In the genomic region with DNA sequence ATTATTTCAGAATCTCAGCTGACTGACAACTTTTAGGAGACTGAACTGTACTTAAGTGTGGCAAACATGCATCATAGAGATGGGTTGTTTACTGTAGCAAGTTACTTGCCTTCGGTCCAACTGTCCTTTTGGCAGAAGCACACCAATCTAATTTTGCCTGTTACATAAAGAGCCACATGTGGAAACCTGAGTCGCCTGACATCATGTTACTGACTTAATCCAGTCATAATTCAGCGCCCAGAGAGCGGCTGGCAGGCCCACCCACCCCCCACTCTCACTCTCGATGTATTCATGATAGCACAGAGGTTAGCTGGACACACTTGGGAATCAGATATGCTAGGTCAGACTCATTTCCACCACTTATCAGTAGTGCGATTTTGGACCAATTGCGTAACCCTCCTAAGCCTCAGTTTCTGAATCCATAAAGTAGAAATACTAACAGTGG, we compare ENCODE assay signal across 14 cellular contexts. TPM values are rescaled to one million over a fixed set of nuclear protein-coding genes. Genes with fewer than 3 reads are reported as not detected.
DNase-seq lines count a peak whose midpoint lies in the region; ATAC-seq and TF ChIP-seq lines count a peak whose summit lies in the region.
"Had no signal": no experiment of that assay in that cellular context is flagged by ENCODE, and none has a peak within 500 bp of the region (broad histone marks: within the 10 kb centered on the region; RNA-seq: fewer than 3 reads in every experiment).

No MANE protein-coding gene starts in this region.

- peaks cover 23% of the 10 kb centered on the region for H3F3A ChIP-seq in SK-N-SH (replicated peaks; ENCODE audit: insufficient read depth)

- TF ChIP-seq CTCF in SK-N-SH (IDR thresholded peaks at IDR 0.05) = no peak
- no peak for TF ChIP-seq CTCF in right atrium auricular region (IDR thresholded peaks at IDR 0.05)
- TF ChIP-seq CTCF in tibial nerve (IDR thresholded peaks at IDR 0.05) = no peak
- TF ChIP-seq CTCF in RWPE1 (conservative IDR thresholded peaks at IDR 0.05; ENCODE audit: low read depth) = no peak

- H3K36me3 ChIP-seq in SK-N-SH (replicated peaks in 1 of 2; ENCODE audit: control insufficient read depth in 1 of 2, insufficient read depth in 2 of 2, low read length in 1 of 2) (no peaks in the 10 kb centered on the region), right atrium auricular region (no peaks in the 10 kb centered on the region), tibial nerve (no peaks in the 10 kb centered on the region)
- H3K36me3 ChIP-seq: lower lobe of right lung had no signal

- no peak for TF ChIP-seq RAD21 in SK-N-SH (IDR thresholded peaks at IDR 0.05; ENCODE audit: low read length)

- H3K27ac ChIP-seq in SK-N-SH (ENCODE audit: low read depth in 2 of 2, low read length in 1 of 2) (no peak overlapping the region), right atrium auricular region (peak overlapping the region; percentile 68 to 69), tibial nerve (peak overlapping the region in 3 of 4 donors; percentile 47 to 76 (median 67)), RWPE1 (no peak overlapping the region)
- H3K27ac ChIP-seq: epithelial cell of prostate, lower lobe of right lung, skin epidermis had no signal

- H3K4me1 ChIP-seq in SK-N-SH (ENCODE audit: control insufficient read depth in 1 of 2, insufficient read depth in 2 of 2, low read depth in 1 of 2, low read length in 1 of 2) (peaks cover 0 to 17% of the 10 kb centered on the region in 2 experiments; a peak in 3 of 4 replicates), right atrium auricular region (peaks cover 0 to 5% of the 10 kb centered on the region in 2 donors), tibial nerve (peaks cover 0 to 60% (median 17%) of the 10 kb centered on the region in 4 donors)

- H3K27me3 ChIP-seq in SK-N-SH (ENCODE audit: insufficient read depth) = peaks cover 34% of the 10 kb centered on the region; the same call in 1 of the 2 replicates
- no peaks in the 10 kb centered on the region for H3K27me3 ChIP-seq in right atrium auricular region
- no peaks in the 10 kb centered on the region for H3K27me3 ChIP-seq in tibial nerve

- H3K4me3 ChIP-seq in SK-N-SH (ENCODE audit: low read depth in 2 of 2, low read length in 1 of 2) (no peak overlapping the region), right atrium auricular region (no peak overlapping the region), tibial nerve (no peak overlapping the region)
- H3K4me3 ChIP-seq: lower lobe of right lung, skin epidermis had no signal

- no peak for TF ChIP-seq POLR2A in tibial nerve (IDR thresholded peaks at IDR 0.05)

- no peak overlapping the region for H3K9ac ChIP-seq in SK-N-SH

- TF ChIP-seq EP300 in SK-N-SH (IDR thresholded peaks at IDR 0.05; ENCODE audit: borderline replicate concordance in 1 of 2, low read depth in 1 of 2, low read length in 1 of 2) (0 out of 4 replicates have a peak, but pooled peaks of 1 of the 2 experiments have one; percentile 16), tibial nerve (IDR thresholded peaks at IDR 0.05) (peak in 1 of 2 donors; percentile 37)

- H3K79me2 ChIP-seq in SK-N-SH (ENCODE audit: insufficient read depth) = no peaks in the 10 kb centered on the region

- no peak overlapping the region for H3K4me2 ChIP-seq in SK-N-SH

- peak; percentile 18 for DNase-seq in NCI-H2196 (lab: John Stamatoyannopoulos, UW; ENCODE audit: unreplicated experiment)
- DNase-seq in NCI-H2196 treated with DMSO at 0.1 percent for 48 hours (lab: John Stamatoyannopoulos, UW; ENCODE audit: unreplicated experiment) = no peak
- peak; percentile 23 for DNase-seq in SK-N-SH
- peak; percentile 62 for DNase-seq in right atrium auricular region (ENCODE audit: low spot score)
- peak in 1 of 2 donors; percentile 50 for DNase-seq in tibial nerve (ENCODE audit: low spot score in 2 of 2)
- no peak for DNase-seq in RWPE1 (ENCODE audit: low spot score)
- DNase-seq in DMS53 treated with DMSO at 0.1 percent for 48 hours (lab: John Stamatoyannopoulos, UW; ENCODE audit: unreplicated experiment) = no peak
- DNase-seq: activated naive CD8-positive, alpha-beta T cell treated with anti-CD3 and anti-CD28 coated beads for 36 hours; Karpas-422; lower lobe of right lung had no signal

- POLR2A ChIA-PET in SK-N-SH (lab: Yijun Ruan, JAX) (no interaction called here), RWPE1 (lab: Yijun Ruan, JAX; ENCODE audit: low non-redundant PET) (no interaction called here)

- no peaks in the 10 kb centered on the region for H3K9me2 ChIP-seq in SK-N-SH

- CTCF ChIA-PET in SK-N-SH (lab: Yijun Ruan, JAX) = interaction anchor here (0.7 to 14.8 kb wide), 3 partner anchors 22 to 216 kb away, joined by 3 to 192 read pairs (median 4); no protein-coding TSS in a partner anchor
- CTCF ChIA-PET in RWPE1 (lab: Yijun Ruan, JAX) = interaction anchor here (0.6 kb wide), 1 partner anchor 132 kb away, joined by 3 read pairs; no protein-coding TSS in a partner anchor

- no peak overlapping the region for H2AFZ ChIP-seq in SK-N-SH (ENCODE audit: low read depth)

- ATAC-seq in GM18907 (IDR thresholded peaks at IDR 0.05; ENCODE audit: unreplicated experiment) = no peak
- ATAC-seq: activated CD4-positive, CD25-positive, alpha-beta regulatory T cell treated with anti-CD3 and anti-CD28 coated beads, Interleukin-2, amount 50 U/mL, for 24 hours had no signal

- H3K9me3 ChIP-seq in SK-N-SH (no peaks in the 10 kb centered on the region), right atrium auricular region (no peaks in the 10 kb centered on the region), tibial nerve (no peaks in the 10 kb centered on the region)
- H3K9me3 ChIP-seq: lower lobe of right lung had no signal

- 21% methylated on average over 7 of the region's 7 CpGs for WGBS in SK-N-SH (ENCODE audit: low lambda C conversion rate)
- WGBS in tibial nerve, 2 donors = 45 to 46% methylated on average over 7 of the region's 7 CpGs

- no peaks in the 10 kb centered on the region for H4K20me1 ChIP-seq in SK-N-SH (ENCODE audit: insufficient read depth)

TF ChIP-seq in SK-N-SH, 30 proteins besides CTCF, POLR2A, EP300 and RAD21 (continues in another document):
- TF ChIP-seq, protein P1, sequence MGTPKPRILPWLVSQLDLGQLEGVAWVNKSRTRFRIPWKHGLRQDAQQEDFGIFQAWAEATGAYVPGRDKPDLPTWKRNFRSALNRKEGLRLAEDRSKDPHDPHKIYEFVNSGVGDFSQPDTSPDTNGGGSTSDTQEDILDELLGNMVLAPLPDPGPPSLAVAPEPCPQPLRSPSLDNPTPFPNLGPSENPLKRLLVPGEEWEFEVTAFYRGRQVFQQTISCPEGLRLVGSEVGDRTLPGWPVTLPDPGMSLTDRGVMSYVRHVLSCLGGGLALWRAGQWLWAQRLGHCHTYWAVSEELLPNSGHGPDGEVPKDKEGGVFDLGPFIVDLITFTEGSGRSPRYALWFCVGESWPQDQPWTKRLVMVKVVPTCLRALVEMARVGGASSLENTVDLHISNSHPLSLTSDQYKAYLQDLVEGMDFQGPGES (IDR thresholded peaks at IDR 0.05; ENCODE audit: low read depth, low read length) = no peak
- no peak for TF ChIP-seq SMC3 (IDR thresholded peaks at IDR 0.05; ENCODE audit: low read depth, low read length)
- no peak for TF ChIP-seq NFIC (IDR thresholded peaks at IDR 0.05; ENCODE audit: borderline replicate concordance)
- TF ChIP-seq GABPA (IDR thresholded peaks at IDR 0.05; ENCODE audit: low read depth) = no peak
- peak; percentile 24; the same call in 1 of the 2 replicates for TF ChIP-seq GATA2 (CRISPR knock-in tag; IDR thresholded peaks at IDR 0.05)
- TF ChIP-seq TCF12 (IDR thresholded peaks at IDR 0.05) = 0 out of 2 replicates have a peak, but pooled peaks have one; percentile 17
- TF ChIP-seq, protein P2, sequence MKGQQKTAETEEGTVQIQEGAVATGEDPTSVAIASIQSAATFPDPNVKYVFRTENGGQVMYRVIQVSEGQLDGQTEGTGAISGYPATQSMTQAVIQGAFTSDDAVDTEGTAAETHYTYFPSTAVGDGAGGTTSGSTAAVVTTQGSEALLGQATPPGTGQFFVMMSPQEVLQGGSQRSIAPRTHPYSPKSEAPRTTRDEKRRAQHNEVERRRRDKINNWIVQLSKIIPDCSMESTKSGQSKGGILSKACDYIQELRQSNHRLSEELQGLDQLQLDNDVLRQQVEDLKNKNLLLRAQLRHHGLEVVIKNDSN (IDR thresholded peaks at IDR 0.05; ENCODE audit: borderline replicate concordance, low read depth) = no peak
- no peak for TF ChIP-seq CHD2 (IDR thresholded peaks at IDR 0.05; ENCODE audit: low read length, partially characterized antibody)
- no peak for TF ChIP-seq FOXJ3 (CRISPR knock-in tag; IDR thresholded peaks at IDR 0.05)
- TF ChIP-seq, protein P3, sequence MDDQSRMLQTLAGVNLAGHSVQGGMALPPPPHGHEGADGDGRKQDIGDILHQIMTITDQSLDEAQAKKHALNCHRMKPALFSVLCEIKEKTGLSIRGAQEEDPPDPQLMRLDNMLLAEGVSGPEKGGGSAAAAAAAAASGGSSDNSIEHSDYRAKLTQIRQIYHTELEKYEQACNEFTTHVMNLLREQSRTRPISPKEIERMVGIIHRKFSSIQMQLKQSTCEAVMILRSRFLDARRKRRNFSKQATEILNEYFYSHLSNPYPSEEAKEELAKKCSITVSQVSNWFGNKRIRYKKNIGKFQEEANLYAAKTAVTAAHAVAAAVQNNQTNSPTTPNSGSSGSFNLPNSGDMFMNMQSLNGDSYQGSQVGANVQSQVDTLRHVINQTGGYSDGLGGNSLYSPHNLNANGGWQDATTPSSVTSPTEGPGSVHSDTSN (IDR thresholded peaks at IDR 0.05) = no peak
- TF ChIP-seq RFX5 (IDR thresholded peaks at IDR 0.05; ENCODE audit: low read length) = no peak
- TF ChIP-seq SIN3A (IDR thresholded peaks at IDR 0.05; ENCODE audit: borderline replicate concordance, low read depth, low read length) = no peak
- TF ChIP-seq, protein P4, sequence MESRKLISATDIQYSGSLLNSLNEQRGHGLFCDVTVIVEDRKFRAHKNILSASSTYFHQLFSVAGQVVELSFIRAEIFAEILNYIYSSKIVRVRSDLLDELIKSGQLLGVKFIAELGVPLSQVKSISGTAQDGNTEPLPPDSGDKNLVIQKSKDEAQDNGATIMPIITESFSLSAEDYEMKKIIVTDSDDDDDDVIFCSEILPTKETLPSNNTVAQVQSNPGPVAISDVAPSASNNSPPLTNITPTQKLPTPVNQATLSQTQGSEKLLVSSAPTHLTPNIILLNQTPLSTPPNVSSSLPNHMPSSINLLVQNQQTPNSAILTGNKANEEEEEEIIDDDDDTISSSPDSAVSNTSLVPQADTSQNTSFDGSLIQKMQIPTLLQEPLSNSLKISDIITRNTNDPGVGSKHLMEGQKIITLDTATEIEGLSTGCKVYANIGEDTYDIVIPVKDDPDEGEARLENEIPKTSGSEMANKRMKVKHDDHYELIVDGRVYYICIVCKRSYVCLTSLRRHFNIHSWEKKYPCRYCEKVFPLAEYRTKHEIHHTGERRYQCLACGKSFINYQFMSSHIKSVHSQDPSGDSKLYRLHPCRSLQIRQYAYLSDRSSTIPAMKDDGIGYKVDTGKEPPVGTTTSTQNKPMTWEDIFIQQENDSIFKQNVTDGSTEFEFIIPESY (IDR thresholded peaks at IDR 0.05; ENCODE audit: borderline replicate concordance, low read depth) = no peak

RNA-seq across cellular contexts. Expression of a gene that starts 57.3 kb away (rescaled TPM):
- 44.6 and 65.6 TPM in 2 replicates for polyA plus RNA-seq in SK-N-SH (2012; rRNA removed)
- 85.6 and 130 TPM in 2 replicates for polyA plus RNA-seq in SK-N-SH (2012; cell fraction: cytosol; rRNA removed)
- polyA plus RNA-seq in SK-N-SH (2012; cell fraction: nucleus; rRNA removed) = 11.0 and 33.0 TPM in 2 replicates
- 100 to 1,000 TPM; 127 to 148 TPM for total RNA-seq in right atrium auricular region
- 100 to 1,000 TPM in 2 of 4 donors, 10 to 100 TPM in 2; 55.5 to 127 (median 99.2) TPM for total RNA-seq in tibial nerve

Comparison
In these comparisons a context has a peak if more than half of its experiments do, and no peak if none do; other contexts are left out.
1. DNase-seq: peak in NCI-H2196 (single experiment), SK-N-SH (single experiment) and right atrium auricular region (single experiment); none in NCI-H2196 treated with DMSO at 0.1 percent for 48 hours (single experiment), RWPE1 (single experiment) and DMS53 treated with DMSO at 0.1 percent for 48 hours (single experiment).
2. H3K27ac ChIP-seq: peak in right atrium auricular region (2 of 2) and tibial nerve (3 of 4); none in SK-N-SH (0 of 2) and RWPE1 (single experiment).